1 cellular context compared by ENCODE assay signal in the genomic region with DNA sequence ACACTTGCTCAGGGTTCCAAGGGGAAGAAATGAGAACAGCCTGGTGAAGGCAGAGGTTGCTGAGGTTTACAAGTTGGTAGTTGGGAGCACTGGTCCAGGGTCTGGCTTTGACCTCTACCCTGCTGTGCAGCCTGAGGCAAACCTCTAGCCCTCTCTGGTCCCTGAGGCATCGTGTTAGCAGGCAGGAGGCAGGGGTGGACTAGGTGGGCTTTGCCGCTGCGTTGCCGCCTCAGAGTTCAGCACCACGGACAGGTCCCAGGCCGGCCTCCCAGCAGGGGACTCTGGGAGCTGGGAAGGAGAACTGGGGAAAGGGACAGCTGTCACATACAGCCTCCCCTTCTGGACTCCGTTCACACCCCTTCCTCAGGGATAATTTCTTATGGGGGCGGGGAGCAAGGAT.
TF ChIP-seq lines count a peak whose summit lies in the region.

No MANE protein-coding gene starts in this region.

TF ChIP-seq in HepG2, 621 proteins besides CTCF, POLR2A, EP300 and RAD21 (continued from another document and continues in another):
- TF ChIP-seq, protein P1, sequence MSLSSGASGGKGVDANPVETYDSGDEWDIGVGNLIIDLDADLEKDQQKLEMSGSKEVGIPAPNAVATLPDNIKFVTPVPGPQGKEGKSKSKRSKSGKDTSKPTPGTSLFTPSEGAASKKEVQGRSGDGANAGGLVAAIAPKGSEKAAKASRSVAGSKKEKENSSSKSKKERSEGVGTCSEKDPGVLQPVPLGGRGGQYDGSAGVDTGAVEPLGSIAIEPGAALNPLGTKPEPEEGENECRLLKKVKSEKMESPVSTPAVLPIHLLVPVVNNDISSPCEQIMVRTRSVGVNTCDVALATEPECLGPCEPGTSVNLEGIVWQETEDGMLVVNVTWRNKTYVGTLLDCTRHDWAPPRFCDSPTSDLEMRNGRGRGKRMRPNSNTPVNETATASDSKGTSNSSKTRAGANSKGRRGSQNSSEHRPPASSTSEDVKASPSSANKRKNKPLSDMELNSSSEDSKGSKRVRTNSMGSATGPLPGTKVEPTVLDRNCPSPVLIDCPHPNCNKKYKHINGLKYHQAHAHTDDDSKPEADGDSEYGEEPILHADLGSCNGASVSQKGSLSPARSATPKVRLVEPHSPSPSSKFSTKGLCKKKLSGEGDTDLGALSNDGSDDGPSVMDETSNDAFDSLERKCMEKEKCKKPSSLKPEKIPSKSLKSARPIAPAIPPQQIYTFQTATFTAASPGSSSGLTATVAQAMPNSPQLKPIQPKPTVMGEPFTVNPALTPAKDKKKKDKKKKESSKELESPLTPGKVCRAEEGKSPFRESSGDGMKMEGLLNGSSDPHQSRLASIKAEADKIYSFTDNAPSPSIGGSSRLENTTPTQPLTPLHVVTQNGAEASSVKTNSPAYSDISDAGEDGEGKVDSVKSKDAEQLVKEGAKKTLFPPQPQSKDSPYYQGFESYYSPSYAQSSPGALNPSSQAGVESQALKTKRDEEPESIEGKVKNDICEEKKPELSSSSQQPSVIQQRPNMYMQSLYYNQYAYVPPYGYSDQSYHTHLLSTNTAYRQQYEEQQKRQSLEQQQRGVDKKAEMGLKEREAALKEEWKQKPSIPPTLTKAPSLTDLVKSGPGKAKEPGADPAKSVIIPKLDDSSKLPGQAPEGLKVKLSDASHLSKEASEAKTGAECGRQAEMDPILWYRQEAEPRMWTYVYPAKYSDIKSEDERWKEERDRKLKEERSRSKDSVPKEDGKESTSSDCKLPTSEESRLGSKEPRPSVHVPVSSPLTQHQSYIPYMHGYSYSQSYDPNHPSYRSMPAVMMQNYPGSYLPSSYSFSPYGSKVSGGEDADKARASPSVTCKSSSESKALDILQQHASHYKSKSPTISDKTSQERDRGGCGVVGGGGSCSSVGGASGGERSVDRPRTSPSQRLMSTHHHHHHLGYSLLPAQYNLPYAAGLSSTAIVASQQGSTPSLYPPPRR (CRISPR knock-in tag; IDR thresholded peaks at IDR 0.05; ENCODE audit: borderline replicate concordance): no peak
- TF ChIP-seq ZC3H4 (CRISPR knock-in tag; IDR thresholded peaks at IDR 0.05; ENCODE audit: borderline replicate concordance) (no peak), ZNF772 (CRISPR knock-in tag; IDR thresholded peaks at IDR 0.05) (peak; percentile 65; the same call in 1 of the 2 replicates), ZSCAN21 (CRISPR knock-in tag; IDR thresholded peaks at IDR 0.05; ENCODE audit: borderline replicate concordance) (0 out of 2 replicates have a peak, but pooled peaks have one; percentile 58), FOSL1 (CRISPR knock-in tag; IDR thresholded peaks at IDR 0.05; ENCODE audit: borderline replicate concordance) (no peak), ZBTB20 (CRISPR knock-in tag; IDR thresholded peaks at IDR 0.05; ENCODE audit: borderline replicate concordance, low read depth) (peak; percentile 63; the same call in 1 of the 2 replicates), SSRP1 (CRISPR knock-in tag; IDR thresholded peaks at IDR 0.05) (no peak), STAG1 (CRISPR knock-in tag; IDR thresholded peaks at IDR 0.05) (0 out of 2 replicates have a peak, but pooled peaks have one; percentile 11), PCBP2 (optimal IDR thresholded peaks at IDR 0.05; ENCODE audit: low read depth, low read length, poor library complexity, severe bottlenecking) (no peak), HOXA9 (CRISPR knock-in tag; IDR thresholded peaks at IDR 0.05; ENCODE audit: borderline replicate concordance) (no peak), ZNF672 (CRISPR knock-in tag; IDR thresholded peaks at IDR 0.05) (no peak), ZC3H13 (CRISPR knock-in tag; IDR thresholded peaks at IDR 0.05) (no peak), PHF20 (CRISPR knock-in tag; IDR thresholded peaks at IDR 0.05) (no peak), FOXK2 (IDR thresholded peaks at IDR 0.05) (no peak), ZNF660 (CRISPR knock-in tag; IDR thresholded peaks at IDR 0.05; ENCODE audit: borderline replicate concordance, low read depth) (no peak), JDP2 (CRISPR knock-in tag; IDR thresholded peaks at IDR 0.05; ENCODE audit: borderline replicate concordance) (no peak), ETV5 (CRISPR knock-in tag; IDR thresholded peaks at IDR 0.05; ENCODE audit: borderline replicate concordance) (no peak; the same call in 1 of the 2 replicates), SKI (IDR thresholded peaks at IDR 0.05; ENCODE audit: partially characterized antibody) (no peak), REL (CRISPR knock-in tag; conservative IDR thresholded peaks at IDR 0.05) (no peak), ZNF670 (CRISPR knock-in tag; IDR thresholded peaks at IDR 0.05; ENCODE audit: borderline replicate concordance) (no peak)
- TF ChIP-seq, protein P2, sequence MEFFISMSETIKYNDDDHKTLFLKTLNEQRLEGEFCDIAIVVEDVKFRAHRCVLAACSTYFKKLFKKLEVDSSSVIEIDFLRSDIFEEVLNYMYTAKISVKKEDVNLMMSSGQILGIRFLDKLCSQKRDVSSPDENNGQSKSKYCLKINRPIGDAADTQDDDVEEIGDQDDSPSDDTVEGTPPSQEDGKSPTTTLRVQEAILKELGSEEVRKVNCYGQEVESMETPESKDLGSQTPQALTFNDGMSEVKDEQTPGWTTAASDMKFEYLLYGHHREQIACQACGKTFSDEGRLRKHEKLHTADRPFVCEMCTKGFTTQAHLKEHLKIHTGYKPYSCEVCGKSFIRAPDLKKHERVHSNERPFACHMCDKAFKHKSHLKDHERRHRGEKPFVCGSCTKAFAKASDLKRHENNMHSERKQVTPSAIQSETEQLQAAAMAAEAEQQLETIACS (CRISPR knock-in tag; IDR thresholded peaks at IDR 0.05): no peak
- TF ChIP-seq, protein P3, sequence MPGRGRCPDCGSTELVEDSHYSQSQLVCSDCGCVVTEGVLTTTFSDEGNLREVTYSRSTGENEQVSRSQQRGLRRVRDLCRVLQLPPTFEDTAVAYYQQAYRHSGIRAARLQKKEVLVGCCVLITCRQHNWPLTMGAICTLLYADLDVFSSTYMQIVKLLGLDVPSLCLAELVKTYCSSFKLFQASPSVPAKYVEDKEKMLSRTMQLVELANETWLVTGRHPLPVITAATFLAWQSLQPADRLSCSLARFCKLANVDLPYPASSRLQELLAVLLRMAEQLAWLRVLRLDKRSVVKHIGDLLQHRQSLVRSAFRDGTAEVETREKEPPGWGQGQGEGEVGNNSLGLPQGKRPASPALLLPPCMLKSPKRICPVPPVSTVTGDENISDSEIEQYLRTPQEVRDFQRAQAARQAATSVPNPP (CRISPR knock-in tag; IDR thresholded peaks at IDR 0.05): no peak
- TF ChIP-seq, protein P4, sequence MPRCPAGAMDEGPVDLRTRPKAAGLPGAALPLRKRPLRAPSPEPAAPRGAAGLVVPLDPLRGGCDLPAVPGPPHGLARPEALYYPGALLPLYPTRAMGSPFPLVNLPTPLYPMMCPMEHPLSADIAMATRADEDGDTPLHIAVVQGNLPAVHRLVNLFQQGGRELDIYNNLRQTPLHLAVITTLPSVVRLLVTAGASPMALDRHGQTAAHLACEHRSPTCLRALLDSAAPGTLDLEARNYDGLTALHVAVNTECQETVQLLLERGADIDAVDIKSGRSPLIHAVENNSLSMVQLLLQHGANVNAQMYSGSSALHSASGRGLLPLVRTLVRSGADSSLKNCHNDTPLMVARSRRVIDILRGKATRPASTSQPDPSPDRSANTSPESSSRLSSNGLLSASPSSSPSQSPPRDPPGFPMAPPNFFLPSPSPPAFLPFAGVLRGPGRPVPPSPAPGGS (CRISPR knock-in tag; IDR thresholded peaks at IDR 0.05): no peak
- TF ChIP-seq, protein P5, sequence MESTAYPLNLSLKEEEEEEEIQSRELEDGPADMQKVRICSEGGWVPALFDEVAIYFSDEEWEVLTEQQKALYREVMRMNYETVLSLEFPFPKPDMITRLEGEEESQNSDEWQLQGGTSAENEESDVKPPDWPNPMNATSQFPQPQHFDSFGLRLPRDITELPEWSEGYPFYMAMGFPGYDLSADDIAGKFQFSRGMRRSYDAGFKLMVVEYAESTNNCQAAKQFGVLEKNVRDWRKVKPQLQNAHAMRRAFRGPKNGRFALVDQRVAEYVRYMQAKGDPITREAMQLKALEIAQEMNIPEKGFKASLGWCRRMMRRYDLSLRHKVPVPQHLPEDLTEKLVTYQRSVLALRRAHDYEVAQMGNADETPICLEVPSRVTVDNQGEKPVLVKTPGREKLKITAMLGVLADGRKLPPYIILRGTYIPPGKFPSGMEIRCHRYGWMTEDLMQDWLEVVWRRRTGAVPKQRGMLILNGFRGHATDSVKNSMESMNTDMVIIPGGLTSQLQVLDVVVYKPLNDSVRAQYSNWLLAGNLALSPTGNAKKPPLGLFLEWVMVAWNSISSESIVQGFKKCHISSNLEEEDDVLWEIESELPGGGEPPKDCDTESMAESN (CRISPR knock-in tag; conservative IDR thresholded peaks at IDR 0.05): 0 out of 2 replicates have a peak, but pooled peaks have one; percentile 35
- TF ChIP-seq, protein P6, sequence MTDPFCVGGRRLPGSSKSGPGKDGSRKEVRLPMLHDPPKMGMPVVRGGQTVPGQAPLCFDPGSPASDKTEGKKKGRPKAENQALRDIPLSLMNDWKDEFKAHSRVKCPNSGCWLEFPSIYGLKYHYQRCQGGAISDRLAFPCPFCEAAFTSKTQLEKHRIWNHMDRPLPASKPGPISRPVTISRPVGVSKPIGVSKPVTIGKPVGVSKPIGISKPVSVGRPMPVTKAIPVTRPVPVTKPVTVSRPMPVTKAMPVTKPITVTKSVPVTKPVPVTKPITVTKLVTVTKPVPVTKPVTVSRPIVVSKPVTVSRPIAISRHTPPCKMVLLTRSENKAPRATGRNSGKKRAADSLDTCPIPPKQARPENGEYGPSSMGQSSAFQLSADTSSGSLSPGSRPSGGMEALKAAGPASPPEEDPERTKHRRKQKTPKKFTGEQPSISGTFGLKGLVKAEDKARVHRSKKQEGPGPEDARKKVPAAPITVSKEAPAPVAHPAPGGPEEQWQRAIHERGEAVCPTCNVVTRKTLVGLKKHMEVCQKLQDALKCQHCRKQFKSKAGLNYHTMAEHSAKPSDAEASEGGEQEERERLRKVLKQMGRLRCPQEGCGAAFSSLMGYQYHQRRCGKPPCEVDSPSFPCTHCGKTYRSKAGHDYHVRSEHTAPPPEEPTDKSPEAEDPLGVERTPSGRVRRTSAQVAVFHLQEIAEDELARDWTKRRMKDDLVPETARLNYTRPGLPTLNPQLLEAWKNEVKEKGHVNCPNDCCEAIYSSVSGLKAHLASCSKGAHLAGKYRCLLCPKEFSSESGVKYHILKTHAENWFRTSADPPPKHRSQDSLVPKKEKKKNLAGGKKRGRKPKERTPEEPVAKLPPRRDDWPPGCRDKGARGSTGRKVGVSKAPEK (CRISPR knock-in tag; IDR thresholded peaks at IDR 0.05; ENCODE audit: borderline replicate concordance): no peak
- TF ChIP-seq, protein P7, sequence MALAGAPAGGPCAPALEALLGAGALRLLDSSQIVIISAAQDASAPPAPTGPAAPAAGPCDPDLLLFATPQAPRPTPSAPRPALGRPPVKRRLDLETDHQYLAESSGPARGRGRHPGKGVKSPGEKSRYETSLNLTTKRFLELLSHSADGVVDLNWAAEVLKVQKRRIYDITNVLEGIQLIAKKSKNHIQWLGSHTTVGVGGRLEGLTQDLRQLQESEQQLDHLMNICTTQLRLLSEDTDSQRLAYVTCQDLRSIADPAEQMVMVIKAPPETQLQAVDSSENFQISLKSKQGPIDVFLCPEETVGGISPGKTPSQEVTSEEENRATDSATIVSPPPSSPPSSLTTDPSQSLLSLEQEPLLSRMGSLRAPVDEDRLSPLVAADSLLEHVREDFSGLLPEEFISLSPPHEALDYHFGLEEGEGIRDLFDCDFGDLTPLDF (CRISPR knock-in tag; IDR thresholded peaks at IDR 0.05): no peak
- TF ChIP-seq, protein P8, sequence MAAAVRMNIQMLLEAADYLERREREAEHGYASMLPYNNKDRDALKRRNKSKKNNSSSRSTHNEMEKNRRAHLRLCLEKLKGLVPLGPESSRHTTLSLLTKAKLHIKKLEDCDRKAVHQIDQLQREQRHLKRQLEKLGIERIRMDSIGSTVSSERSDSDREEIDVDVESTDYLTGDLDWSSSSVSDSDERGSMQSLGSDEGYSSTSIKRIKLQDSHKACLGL (CRISPR knock-in tag; IDR thresholded peaks at IDR 0.05): no peak
- TF ChIP-seq, protein P9, sequence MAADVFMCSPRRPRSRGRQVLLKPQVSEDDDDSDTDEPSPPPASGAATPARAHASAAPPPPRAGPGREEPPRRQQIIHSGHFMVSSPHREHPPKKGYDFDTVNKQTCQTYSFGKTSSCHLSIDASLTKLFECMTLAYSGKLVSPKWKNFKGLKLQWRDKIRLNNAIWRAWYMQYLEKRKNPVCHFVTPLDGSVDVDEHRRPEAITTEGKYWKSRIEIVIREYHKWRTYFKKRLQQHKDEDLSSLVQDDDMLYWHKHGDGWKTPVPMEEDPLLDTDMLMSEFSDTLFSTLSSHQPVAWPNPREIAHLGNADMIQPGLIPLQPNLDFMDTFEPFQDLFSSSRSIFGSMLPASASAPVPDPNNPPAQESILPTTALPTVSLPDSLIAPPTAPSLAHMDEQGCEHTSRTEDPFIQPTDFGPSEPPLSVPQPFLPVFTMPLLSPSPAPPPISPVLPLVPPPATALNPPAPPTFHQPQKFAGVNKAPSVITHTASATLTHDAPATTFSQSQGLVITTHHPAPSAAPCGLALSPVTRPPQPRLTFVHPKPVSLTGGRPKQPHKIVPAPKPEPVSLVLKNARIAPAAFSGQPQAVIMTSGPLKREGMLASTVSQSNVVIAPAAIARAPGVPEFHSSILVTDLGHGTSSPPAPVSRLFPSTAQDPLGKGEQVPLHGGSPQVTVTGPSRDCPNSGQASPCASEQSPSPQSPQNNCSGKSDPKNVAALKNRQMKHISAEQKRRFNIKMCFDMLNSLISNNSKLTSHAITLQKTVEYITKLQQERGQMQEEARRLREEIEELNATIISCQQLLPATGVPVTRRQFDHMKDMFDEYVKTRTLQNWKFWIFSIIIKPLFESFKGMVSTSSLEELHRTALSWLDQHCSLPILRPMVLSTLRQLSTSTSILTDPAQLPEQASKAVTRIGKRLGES (CRISPR knock-in tag; IDR thresholded peaks at IDR 0.05; ENCODE audit: borderline replicate concordance): 0 out of 2 replicates have a peak, but pooled peaks have one; percentile 51
- TF ChIP-seq, protein P10, sequence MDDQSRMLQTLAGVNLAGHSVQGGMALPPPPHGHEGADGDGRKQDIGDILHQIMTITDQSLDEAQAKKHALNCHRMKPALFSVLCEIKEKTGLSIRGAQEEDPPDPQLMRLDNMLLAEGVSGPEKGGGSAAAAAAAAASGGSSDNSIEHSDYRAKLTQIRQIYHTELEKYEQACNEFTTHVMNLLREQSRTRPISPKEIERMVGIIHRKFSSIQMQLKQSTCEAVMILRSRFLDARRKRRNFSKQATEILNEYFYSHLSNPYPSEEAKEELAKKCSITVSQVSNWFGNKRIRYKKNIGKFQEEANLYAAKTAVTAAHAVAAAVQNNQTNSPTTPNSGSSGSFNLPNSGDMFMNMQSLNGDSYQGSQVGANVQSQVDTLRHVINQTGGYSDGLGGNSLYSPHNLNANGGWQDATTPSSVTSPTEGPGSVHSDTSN (CRISPR knock-in tag; IDR thresholded peaks at IDR 0.05; ENCODE audit: borderline replicate concordance): peak; percentile 79
- TF ChIP-seq, protein P11, sequence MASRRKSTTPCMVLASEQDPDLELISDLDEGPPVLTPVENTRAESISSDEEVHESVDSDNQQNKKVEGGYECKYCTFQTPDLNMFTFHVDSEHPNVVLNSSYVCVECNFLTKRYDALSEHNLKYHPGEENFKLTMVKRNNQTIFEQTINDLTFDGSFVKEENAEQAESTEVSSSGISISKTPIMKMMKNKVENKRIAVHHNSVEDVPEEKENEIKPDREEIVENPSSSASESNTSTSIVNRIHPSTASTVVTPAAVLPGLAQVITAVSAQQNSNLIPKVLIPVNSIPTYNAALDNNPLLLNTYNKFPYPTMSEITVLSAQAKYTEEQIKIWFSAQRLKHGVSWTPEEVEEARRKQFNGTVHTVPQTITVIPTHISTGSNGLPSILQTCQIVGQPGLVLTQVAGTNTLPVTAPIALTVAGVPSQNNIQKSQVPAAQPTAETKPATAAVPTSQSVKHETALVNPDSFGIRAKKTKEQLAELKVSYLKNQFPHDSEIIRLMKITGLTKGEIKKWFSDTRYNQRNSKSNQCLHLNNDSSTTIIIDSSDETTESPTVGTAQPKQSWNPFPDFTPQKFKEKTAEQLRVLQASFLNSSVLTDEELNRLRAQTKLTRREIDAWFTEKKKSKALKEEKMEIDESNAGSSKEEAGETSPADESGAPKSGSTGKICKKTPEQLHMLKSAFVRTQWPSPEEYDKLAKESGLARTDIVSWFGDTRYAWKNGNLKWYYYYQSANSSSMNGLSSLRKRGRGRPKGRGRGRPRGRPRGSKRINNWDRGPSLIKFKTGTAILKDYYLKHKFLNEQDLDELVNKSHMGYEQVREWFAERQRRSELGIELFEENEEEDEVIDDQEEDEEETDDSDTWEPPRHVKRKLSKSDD (CRISPR knock-in tag; IDR thresholded peaks at IDR 0.05; ENCODE audit: low read depth): no peak
